Comparison of ENCODE assay signal across 9 cellular contexts in the genomic region with DNA sequence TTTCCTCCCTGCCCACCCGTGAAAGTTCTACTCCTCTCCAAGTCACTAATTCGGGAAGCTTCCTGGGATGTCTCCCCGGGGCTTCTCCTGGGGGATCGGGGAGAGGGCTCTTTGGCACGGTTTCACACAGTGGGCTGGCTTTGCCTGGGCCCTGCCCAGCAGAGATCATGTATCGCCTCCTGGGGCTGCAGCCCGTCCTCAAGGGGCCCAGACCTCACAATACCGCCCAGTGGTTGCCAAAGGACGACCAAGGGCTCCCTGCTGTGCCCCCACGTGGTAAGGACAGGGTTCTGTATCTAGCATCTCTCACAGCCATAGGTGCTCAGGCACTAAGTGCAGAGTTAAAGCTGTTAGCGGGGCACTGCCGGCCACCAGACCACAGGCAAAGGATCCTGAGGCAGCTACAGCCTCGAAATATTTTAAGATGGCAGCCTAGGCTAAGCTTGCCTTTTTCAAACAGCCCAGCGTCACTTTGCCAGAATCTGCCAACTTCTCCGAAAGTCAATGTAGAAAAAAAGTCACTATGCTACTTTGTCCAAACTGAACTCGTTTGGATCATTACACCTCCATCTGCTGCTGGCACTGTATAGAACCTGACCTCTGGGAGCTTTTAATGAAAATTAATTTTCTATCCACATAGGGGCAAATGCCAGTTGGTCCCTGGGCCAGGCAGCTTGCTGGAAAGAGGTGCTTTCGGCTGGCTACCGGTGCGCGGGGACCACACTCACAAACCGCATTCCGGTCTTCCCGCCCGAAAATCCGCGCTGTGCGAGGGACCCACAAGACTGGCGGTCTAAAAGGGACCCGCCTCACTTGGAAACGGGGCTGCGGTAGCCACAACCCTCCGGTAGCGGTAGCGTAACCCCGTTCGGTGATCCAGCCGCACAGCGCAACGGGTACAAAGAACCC. TPM values are rescaled to one million over a fixed set of nuclear protein-coding genes. Genes with fewer than 3 reads are reported as not detected.
A peak's percentile ranks its signal among the peaks of the same experiment; 100 is the strongest.
DNase-seq lines count a peak whose midpoint lies in the region; ATAC-seq lines count a peak whose summit lies in the region.
"Had no signal": no experiment of that assay in that cellular context is flagged by ENCODE, and none has a peak within 500 bp of the region (broad histone marks: within the 10 kb centered on the region; RNA-seq: fewer than 3 reads in every experiment).

No MANE protein-coding gene starts in this region.

- no peak overlapping the region for H4K8ac ChIP-seq in mesenchymal stem cell (ENCODE audit: low read length)

- H3K27ac ChIP-seq in mesenchymal stem cell (ENCODE audit: low read length, poor library complexity, severe bottlenecking): no peak overlapping the region
- H3K27ac ChIP-seq: parathyroid adenoma had no signal

- no peak overlapping the region for H2BK15ac ChIP-seq in mesenchymal stem cell (ENCODE audit: low read depth, poor library complexity, severe bottlenecking)

- no peak overlapping the region for H3K9ac ChIP-seq in mesenchymal stem cell (ENCODE audit: low read length)
- H3K9ac ChIP-seq: parathyroid adenoma had no signal

- H3K4me1 Mint-ChIP-seq in activated naive CD8-positive, alpha-beta T cell treated with anti-CD3 and anti-CD28 coated beads, Interleukin-2, amount 50 U/mL, for 24 hours: peaks cover 25% of the 10 kb centered on the region

- peak; percentile 10 for ATAC-seq in activated naive CD8-positive, alpha-beta T cell treated with anti-CD3 and anti-CD28 coated beads, Interleukin-2, amount 50 U/mL, for 24 hours
- ATAC-seq in GM18873 (IDR thresholded peaks at IDR 0.05; ENCODE audit: low FRiP score, unreplicated experiment) (no peak), GM18519 (IDR thresholded peaks at IDR 0.05; ENCODE audit: low FRiP score, unreplicated experiment) (no peak), HG03175 (IDR thresholded peaks at IDR 0.05; ENCODE audit: unreplicated experiment) (no peak)

- H2AFZ ChIP-seq in mesenchymal stem cell (ENCODE audit: low read depth, low read length): no peak overlapping the region
- H2AFZ ChIP-seq: parathyroid adenoma had no signal

- H3K18ac ChIP-seq in mesenchymal stem cell (ENCODE audit: low read depth in 1 of 2, low read length in 2 of 2): no peak overlapping the region

- peaks cover 15% of the 10 kb centered on the region for H3K36me3 Mint-ChIP-seq in activated naive CD8-positive, alpha-beta T cell treated with anti-CD3 and anti-CD28 coated beads, Interleukin-2, amount 50 U/mL, for 24 hours (ENCODE audit: low read depth)

- H2BK12ac ChIP-seq in mesenchymal stem cell (ENCODE audit: low read length in 2 of 2): no peak overlapping the region

- no peak overlapping the region for H3K4me3 ChIP-seq in mesenchymal stem cell (ENCODE audit: insufficient read depth in 1 of 2, low read depth in 1 of 2, low read length in 2 of 2)

- H3K79me1 ChIP-seq in mesenchymal stem cell (replicated peaks; ENCODE audit: low read length, poor library complexity, severe bottlenecking): peaks cover 25% of the 10 kb centered on the region

- H2BK5ac ChIP-seq in mesenchymal stem cell (ENCODE audit: low read depth, low read length, poor library complexity, severe bottlenecking): no peak overlapping the region

- H3K9me3 Mint-ChIP-seq in activated naive CD8-positive, alpha-beta T cell treated with anti-CD3 and anti-CD28 coated beads, Interleukin-2, amount 50 U/mL, for 24 hours: no peaks in the 10 kb centered on the region

- H3K4ac ChIP-seq in mesenchymal stem cell (ENCODE audit: low read depth in 1 of 2, low read length in 2 of 2): no peak overlapping the region

- no peaks in the 10 kb centered on the region for H3K27me3 ChIP-seq in mesenchymal stem cell (ENCODE audit: control insufficient read depth in 1 of 2, insufficient read depth in 1 of 2, low read length in 2 of 2)

- no peak overlapping the region for H3K14ac ChIP-seq in mesenchymal stem cell (ENCODE audit: low read length in 2 of 2)

- no peak overlapping the region for H4K91ac ChIP-seq in mesenchymal stem cell (ENCODE audit: low read length)

- H3K23ac ChIP-seq in mesenchymal stem cell (ENCODE audit: low read length in 2 of 2): peak overlapping the region in 1 of 2 experiments; percentile 19

- peaks cover 40 to 51% of the 10 kb centered on the region in 2 experiments for H3K36me3 ChIP-seq in mesenchymal stem cell (ENCODE audit: control insufficient read depth in 1 of 2, insufficient read depth in 2 of 2, low read depth in 1 of 2, low read length in 2 of 2)

- peak overlapping the region; percentile 50 for H3K4me3 Mint-ChIP-seq in activated naive CD8-positive, alpha-beta T cell treated with anti-CD3 and anti-CD28 coated beads, Interleukin-2, amount 50 U/mL, for 24 hours

- H3K4me2 ChIP-seq in mesenchymal stem cell (ENCODE audit: low read length, poor library complexity, severe bottlenecking): peak overlapping the region; percentile 20

- H3K4me1 ChIP-seq in mesenchymal stem cell (ENCODE audit: control insufficient read depth, insufficient read depth, low read depth, low read length): peaks cover 34% of the 10 kb centered on the region

- no peaks in the 10 kb centered on the region for H3K9me3 ChIP-seq in mesenchymal stem cell (ENCODE audit: control insufficient read depth, low read length)

- H3K27me3 Mint-ChIP-seq in activated naive CD8-positive, alpha-beta T cell treated with anti-CD3 and anti-CD28 coated beads, Interleukin-2, amount 50 U/mL, for 24 hours: no peaks in the 10 kb centered on the region

- H3K27ac Mint-ChIP-seq in activated naive CD8-positive, alpha-beta T cell treated with anti-CD3 and anti-CD28 coated beads, Interleukin-2, amount 50 U/mL, for 24 hours: no peak overlapping the region

- DNase-seq in COLO668 (lab: John Stamatoyannopoulos, UW; ENCODE audit: unreplicated experiment): peak; percentile 92
- peak; percentile 53 for DNase-seq in NCI-H1105 (lab: John Stamatoyannopoulos, UW)
- DNase-seq in activated naive CD8-positive, alpha-beta T cell treated with anti-CD3 and anti-CD28 coated beads, Interleukin-2, amount 50 U/mL, for 24 hours: no peak
- DNase-seq in mesenchymal stem cell: peak; percentile 12
- DNase-seq in NOMO-1 treated with dmso at 0.1 percent for 144 hours (lab: John Stamatoyannopoulos, UW; ENCODE audit: unreplicated experiment): no peak

- no peak overlapping the region for H2AK5ac ChIP-seq in mesenchymal stem cell (ENCODE audit: low read length, severe bottlenecking)

- 75% methylated on average over 39 of the region's 39 CpGs for WGBS in mesenchymal stem cell

- H2BK120ac ChIP-seq in mesenchymal stem cell (ENCODE audit: low read depth, low read length): no peak overlapping the region

RNA-seq across cellular contexts. Expression of a gene that starts 1.3 kb away (rescaled TPM):
- 3.2 TPM for polyA plus RNA-seq in mesenchymal stem cell (2013, experiment 1 of 2)
- polyA plus RNA-seq in mesenchymal stem cell (2013, experiment 2 of 2): 2.7 TPM

RNA-seq across cellular contexts. Expression of a gene that starts 7.9 kb away (rescaled TPM):
- polyA plus RNA-seq in mesenchymal stem cell (2013, experiment 1 of 2): 45.0 TPM
- 45.3 TPM for polyA plus RNA-seq in mesenchymal stem cell (2013, experiment 2 of 2)

Comparison
In these comparisons a context has a peak if more than half of its experiments do, and no peak if none do; other contexts are left out.
1. DNase-seq: peak in COLO668 (single experiment), NCI-H1105 (single experiment) and mesenchymal stem cell (single experiment); none in activated naive CD8-positive, alpha-beta T cell treated with anti-CD3 and anti-CD28 coated beads, Interleukin-2, amount 50 U/mL, for 24 hours (single experiment) and NOMO-1 treated with dmso at 0.1 percent for 144 hours (single experiment).